Comparison of ENCODE assay signal across 15 cellular contexts in the genomic region with DNA sequence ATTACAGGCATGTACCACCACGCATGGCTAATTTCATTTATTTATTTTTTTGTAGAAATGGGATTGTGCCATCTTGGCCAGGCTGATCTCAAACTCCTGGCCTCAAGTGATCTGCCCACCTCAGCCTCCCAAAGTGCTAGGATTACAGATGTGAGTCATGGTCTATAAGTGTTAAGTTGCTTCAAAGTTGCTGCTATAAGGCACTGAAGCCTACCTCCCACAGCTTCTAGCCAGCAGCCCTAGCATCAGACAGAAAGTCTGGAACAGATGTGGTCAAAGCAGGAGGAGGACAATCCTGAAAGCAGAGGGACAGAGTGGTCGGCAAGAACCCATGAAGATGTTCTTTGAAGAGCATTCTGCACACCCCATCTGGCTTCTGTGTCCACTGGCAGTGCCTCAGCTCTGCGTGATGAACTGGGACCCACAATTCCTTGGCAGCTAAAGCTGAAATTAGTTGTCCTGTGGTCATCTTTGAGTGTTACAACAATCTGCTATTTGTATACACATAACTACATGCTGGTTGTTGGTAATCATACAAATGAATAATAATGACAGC. TPM values are rescaled to one million over a fixed set of nuclear protein-coding genes. Genes with fewer than 3 reads are reported as not detected.
DNase-seq lines count a peak whose midpoint lies in the region; ATAC-seq and TF ChIP-seq lines count a peak whose summit lies in the region.
"Had no signal": no experiment of that assay in that cellular context is flagged by ENCODE, and none has a peak within 500 bp of the region (broad histone marks: within the 10 kb centered on the region; RNA-seq: fewer than 3 reads in every experiment).

No MANE protein-coding gene starts in this region.

- H3K4me3 ChIP-seq in left ventricle myocardium inferior: no peak overlapping the region
- no peak overlapping the region for H3K4me3 ChIP-seq in upper lobe of left lung

- H3K4me3 Mint-ChIP-seq in activated T-helper 1 cell treated with anti-CD3 and anti-CD28 coated beads, Interleukin-12 subunit alpha, Interleukin-12 subunit beta, Interleukin-2, Interleukin-4 antibody, amounts not matched to agents 30 ng/mL and 10 ng/mL and 1 ng/mL, durations not matched to agents 14 hours and 24 hours and 36 hours: peak overlapping the region; percentile 17
- H3K4me3 Mint-ChIP-seq: H9 had no signal

- no peak for TF ChIP-seq EP300 in upper lobe of left lung (IDR thresholded peaks at IDR 0.05)

- H3K4me1 ChIP-seq in left ventricle myocardium inferior (peaks cover 98% of the 10 kb centered on the region), upper lobe of left lung (peaks cover 51 to 68% (median 60%) of the 10 kb centered on the region in 4 donors)

- peak overlapping the region; percentile 81 for H3K27ac Mint-ChIP-seq in activated T-helper 1 cell treated with anti-CD3 and anti-CD28 coated beads, Interleukin-12 subunit alpha, Interleukin-12 subunit beta, Interleukin-2, Interleukin-4 antibody, amounts not matched to agents 30 ng/mL and 10 ng/mL and 1 ng/mL, durations not matched to agents 14 hours and 24 hours and 36 hours
- H3K27ac Mint-ChIP-seq: H9 had no signal

- H3K9me3 ChIP-seq in left ventricle myocardium inferior (replicated peaks) (no peaks in the 10 kb centered on the region), upper lobe of left lung (no peaks in the 10 kb centered on the region)

- H3K9me3 Mint-ChIP-seq in activated T-helper 1 cell treated with anti-CD3 and anti-CD28 coated beads, Interleukin-12 subunit alpha, Interleukin-12 subunit beta, Interleukin-2, Interleukin-4 antibody, amounts not matched to agents 30 ng/mL and 10 ng/mL and 1 ng/mL, durations not matched to agents 14 hours and 24 hours and 36 hours: no peaks in the 10 kb centered on the region
- H3K9me3 Mint-ChIP-seq: CD8-positive, alpha-beta memory T cell; H9 had no signal

- TF ChIP-seq CTCF in left ventricle myocardium inferior (IDR thresholded peaks at IDR 0.05; ENCODE audit: borderline replicate concordance) (no peak), upper lobe of left lung (IDR thresholded peaks at IDR 0.05) (no peak)

- H3K36me3 ChIP-seq in left ventricle myocardium inferior (no peaks in the 10 kb centered on the region), upper lobe of left lung (no peaks in the 10 kb centered on the region)

- H3K27ac ChIP-seq in left ventricle myocardium inferior (replicated peaks) (peak overlapping the region; percentile 97), upper lobe of left lung (peak overlapping the region in 3 of 4 donors; percentile 8 to 25 (median 14))

- WGBS in upper lobe of left lung, 2 donors: 82 to 90% methylated on average over 3 of the region's 3 CpGs

- no peaks in the 10 kb centered on the region for H3K27me3 Mint-ChIP-seq in activated T-helper 1 cell treated with anti-CD3 and anti-CD28 coated beads, Interleukin-12 subunit alpha, Interleukin-12 subunit beta, Interleukin-2, Interleukin-4 antibody, amounts not matched to agents 30 ng/mL and 10 ng/mL and 1 ng/mL, durations not matched to agents 14 hours and 24 hours and 36 hours (ENCODE audit: insufficient read depth)

- peaks cover 80% of the 10 kb centered on the region for H3K4me1 Mint-ChIP-seq in activated T-helper 1 cell treated with anti-CD3 and anti-CD28 coated beads, Interleukin-12 subunit alpha, Interleukin-12 subunit beta, Interleukin-2, Interleukin-4 antibody, amounts not matched to agents 30 ng/mL and 10 ng/mL and 1 ng/mL, durations not matched to agents 14 hours and 24 hours and 36 hours (ENCODE audit: low read depth)

- no peak for TF ChIP-seq POLR2A in upper lobe of left lung (IDR thresholded peaks at IDR 0.05)

- no peaks in the 10 kb centered on the region for H3K27me3 ChIP-seq in left ventricle myocardium inferior (ENCODE audit: low read depth)
- H3K27me3 ChIP-seq in upper lobe of left lung: no peaks in the 10 kb centered on the region

- intact Hi-C loops in left ventricle myocardium inferior (cut with micrococcal nuclease) (no loop called here), left ventricle myocardium superior (cut with micrococcal nuclease) (no loop called here)
- intact Hi-C loops in activated T-helper 1 cell treated with anti-CD3 and anti-CD28 coated beads, Interleukin-12 subunit alpha, Interleukin-12 subunit beta, Interleukin-2, Interleukin-4 antibody, amounts not matched to agents 30 ng/mL and 10 ng/mL and 1 ng/mL, durations not matched to agents 14 hours and 24 hours and 36 hours (cut with micrococcal nuclease): loop anchor here (2.0 kb wide), 3 partner anchors 29 to 77 kb away; no protein-coding TSS in a partner anchor

- ATAC-seq in left ventricle myocardium superior (no peak), upper lobe of left lung (ENCODE audit: low FRiP score in 2 of 2) (no peak)

- no peak for DNase-seq in left ventricle myocardium inferior
- no peak for DNase-seq in left ventricle myocardium superior
- DNase-seq in activated T-helper 1 cell treated with anti-CD3 and anti-CD28 coated beads, Interleukin-12 subunit alpha, Interleukin-12 subunit beta, Interleukin-2, Interleukin-4 antibody, amounts not matched to agents 30 ng/mL and 10 ng/mL and 1 ng/mL, durations not matched to agents 14 hours and 24 hours and 36 hours (ENCODE audit: low spot score): no peak
- peak; percentile 41 for DNase-seq in left kidney (ENCODE audit: low read depth, low spot score)
- no peak for DNase-seq in upper lobe of left lung
- no peak for DNase-seq in cerebellar nuclear complex (lab: John Stamatoyannopoulos, UW)
- DNase-seq in 8988T: no peak
- DNase-seq in SKM-1 (lab: John Stamatoyannopoulos, UW; ENCODE audit: unreplicated experiment): no peak
- DNase-seq: activated naive CD4-positive, alpha-beta T cell treated with anti-CD3 and anti-CD28 coated beads, Interleukin-2, amount 50 U/mL, for 16 hours; H9; mesendoderm; stimulated activated CD4-positive, alpha-beta T cell treated with anti-CD3 and anti-CD28 coated beads, Interleukin-15, amount 100 ng/mL, for 24 hours had no signal

- peaks cover 49% of the 10 kb centered on the region for H3K36me3 Mint-ChIP-seq in activated T-helper 1 cell treated with anti-CD3 and anti-CD28 coated beads, Interleukin-12 subunit alpha, Interleukin-12 subunit beta, Interleukin-2, Interleukin-4 antibody, amounts not matched to agents 30 ng/mL and 10 ng/mL and 1 ng/mL, durations not matched to agents 14 hours and 24 hours and 36 hours (ENCODE audit: low read depth)

RNA-seq across cellular contexts. Expression of a gene that starts 11.2 kb away (rescaled TPM):
- 14.8 TPM for total RNA-seq in left ventricle myocardium inferior
- 16.6 TPM for total RNA-seq in left ventricle myocardium superior
- total RNA-seq in activated T-helper 1 cell treated with anti-CD3 and anti-CD28 coated beads, Interleukin-12 subunit alpha, Interleukin-12 subunit beta, Interleukin-2, Interleukin-4 antibody, amounts not matched to agents 30 ng/mL and 10 ng/mL and 1 ng/mL, durations not matched to agents 14 hours and 24 hours and 36 hours: 64.4 and 64.7 TPM in 2 replicates
- 10 to 100 TPM; 11.4 to 17.8 (median 13.5) TPM for total RNA-seq in upper lobe of left lung

RNA-seq across cellular contexts. Expression of a gene that starts 43.7 kb away (rescaled TPM):
- total RNA-seq in left ventricle myocardium inferior: not detected
- total RNA-seq in left ventricle myocardium superior: not detected
- 0.44 and 0.56 TPM in 2 replicates for total RNA-seq in activated T-helper 1 cell treated with anti-CD3 and anti-CD28 coated beads, Interleukin-12 subunit alpha, Interleukin-12 subunit beta, Interleukin-2, Interleukin-4 antibody, amounts not matched to agents 30 ng/mL and 10 ng/mL and 1 ng/mL, durations not matched to agents 14 hours and 24 hours and 36 hours
- under 1 TPM in 1 of 6 donors, not detected in 5; 0.20 TPM for total RNA-seq in upper lobe of left lung
- total RNA-seq: epithelial cell of proximal tubule, temporal lobe had no signal
